26 cellular contexts compared by ENCODE assay signal in genomic region chr6:87397656-87398055, GRCh38. TPM values are rescaled to one million over a fixed set of nuclear protein-coding genes. Genes with fewer than 3 reads are reported as not detected.
"Had no signal": no experiment of that assay in that cellular context is flagged by ENCODE, and none has a peak within 500 bp of the region (broad histone marks: within the 10 kb centered on the region; RNA-seq: fewer than 3 reads in every experiment).

No MANE protein-coding gene starts in this region.

- H3K27ac ChIP-seq: ascending aorta, SJCRH30 had no signal

- H3K27me3 Mint-ChIP-seq: activated CD4-positive, alpha-beta T cell treated with anti-CD3 and anti-CD28 coated beads, Interleukin-2, amount 10 ng/mL, durations not matched to agents 24 days and 14 days; activated naive CD4-positive, alpha-beta T cell treated with anti-CD3 and anti-CD28 coated beads, Interleukin-2, amount 50 U/mL, for 24 hours; activated naive CD8-positive, alpha-beta T cell treated with anti-CD3 and anti-CD28 coated beads, Interleukin-2, amount 10 ng/mL, durations not matched to agents 7 days and 5 days; activated T-cell treated with anti-CD3 and anti-CD28 coated beads, Interleukin-2, amount 50 U/mL, for 24 hours had no signal

- H3K4me1 ChIP-seq: ascending aorta, SJCRH30 had no signal

- H3K9me3 ChIP-seq: ascending aorta, SJCRH30 had no signal

- H3K27ac Mint-ChIP-seq: activated CD4-positive, alpha-beta T cell treated with anti-CD3 and anti-CD28 coated beads, Interleukin-2, amount 10 ng/mL, durations not matched to agents 24 days and 14 days; activated CD8-positive, alpha-beta T cell treated with anti-CD3 and anti-CD28 coated beads, Interleukin-2, amount 10 ng/mL, durations not matched to agents 7 days and 5 days; activated naive CD4-positive, alpha-beta T cell treated with anti-CD3 and anti-CD28 coated beads, Interleukin-2, amount 50 U/mL, for 24 hours; activated naive CD8-positive, alpha-beta T cell treated with anti-CD3 and anti-CD28 coated beads, Interleukin-2, amount 10 ng/mL, durations not matched to agents 7 days and 5 days; activated T-cell treated with anti-CD3 and anti-CD28 coated beads, Interleukin-2, amount 50 U/mL, for 24 hours; activated T-helper 2 cell treated with anti-CD3 and anti-CD28 coated beads, Interferon-gamma antibody, Interleukin-2, Interleukin-4, amounts not matched to agents 10 μg/mL and 5 μg/mL and 100 μg/mL, durations not matched to agents 14 hours and 24 hours and 36 hours had no signal

- H3K4me3 Mint-ChIP-seq: activated CD4-positive, alpha-beta T cell treated with anti-CD3 and anti-CD28 coated beads, Interleukin-2, amount 10 ng/mL, durations not matched to agents 24 days and 14 days; activated CD8-positive, alpha-beta T cell treated with anti-CD3 and anti-CD28 coated beads, Interleukin-2, amount 10 ng/mL, durations not matched to agents 7 days and 5 days; activated naive CD4-positive, alpha-beta T cell treated with anti-CD3 and anti-CD28 coated beads, Interleukin-2, amount 50 U/mL, for 24 hours; activated naive CD8-positive, alpha-beta T cell treated with anti-CD3 and anti-CD28 coated beads, Interleukin-2, amount 10 ng/mL, durations not matched to agents 7 days and 5 days; activated T-cell treated with anti-CD3 and anti-CD28 coated beads, Interleukin-2, amount 50 U/mL, for 24 hours had no signal

- H3K27me3 ChIP-seq: ascending aorta, SJCRH30 had no signal

- H3K4me3 ChIP-seq: ascending aorta, K562, SJCRH30 had no signal

- H3K4me1 Mint-ChIP-seq: activated CD4-positive, alpha-beta T cell treated with anti-CD3 and anti-CD28 coated beads, Interleukin-2, amount 10 ng/mL, durations not matched to agents 24 days and 14 days had no signal

- H3K36me3 ChIP-seq: ascending aorta, SJCRH30 had no signal

- H3K9me3 Mint-ChIP-seq: activated CD4-positive, alpha-beta T cell treated with anti-CD3 and anti-CD28 coated beads, Interleukin-2, amount 10 ng/mL, durations not matched to agents 24 days and 14 days; activated naive CD4-positive, alpha-beta T cell treated with anti-CD3 and anti-CD28 coated beads, Interleukin-2, amount 50 U/mL, for 24 hours; activated naive CD8-positive, alpha-beta T cell treated with anti-CD3 and anti-CD28 coated beads, Interleukin-2, amount 10 ng/mL, durations not matched to agents 7 days and 5 days; activated T-cell treated with anti-CD3 and anti-CD28 coated beads, Interleukin-2, amount 50 U/mL, for 24 hours; activated T-helper 2 cell treated with anti-CD3 and anti-CD28 coated beads, Interferon-gamma antibody, Interleukin-2, Interleukin-4, amounts not matched to agents 10 μg/mL and 5 μg/mL and 100 μg/mL, durations not matched to agents 14 hours and 24 hours and 36 hours had no signal

- DNase-seq: activated CD4-positive, alpha-beta T cell treated with anti-CD3 and anti-CD28 coated beads, Interleukin-2, amount 10 ng/mL, durations not matched to agents 24 days and 14 days; activated CD4-positive, alpha-beta T cell treated with anti-CD3 and anti-CD28 coated beads, Interleukin-2, amount 50 U/mL, for 48 hours; activated CD8-positive, alpha-beta T cell treated with anti-CD3 and anti-CD28 coated beads, Interleukin-2, amount 10 ng/mL, durations not matched to agents 7 days and 5 days; activated gamma-delta T cell; activated naive CD4-positive, alpha-beta T cell treated with Interleukin-2 at 50 U/mL for 16 hours; activated naive CD8-positive, alpha-beta T cell treated with anti-CD3 and anti-CD28 coated beads, Interleukin-2, amount 10 ng/mL, durations not matched to agents 7 days and 5 days; activated T-cell treated with anti-CD3 and anti-CD28 coated beads, Interleukin-2, amount 50 U/mL, for 24 hours; amygdala; caudate nucleus; cerebellar nuclear complex; NCI-H146; NCI-H345; NCI-H526; NCI-H774; SHP77; SJCRH30; SW 1271; T-helper 1 cell; T-helper 2 cell; T-helper 9 cell had no signal

- ATAC-seq: activated CD8-positive, alpha-beta T cell treated with anti-CD3 and anti-CD28 coated beads, Interleukin-2, amount 10 ng/mL, durations not matched to agents 7 days and 5 days had no signal

- H3K36me3 Mint-ChIP-seq: activated naive CD4-positive, alpha-beta T cell treated with anti-CD3 and anti-CD28 coated beads, Interleukin-2, amount 50 U/mL, for 24 hours; activated naive CD8-positive, alpha-beta T cell treated with anti-CD3 and anti-CD28 coated beads, Interleukin-2, amount 10 ng/mL, durations not matched to agents 7 days and 5 days had no signal

RNA-seq across cellular contexts. Expression of gene CFAP206, which starts 10.1 kb away (rescaled TPM):
- total RNA-seq: activated CD4-positive, alpha-beta T cell treated with anti-CD3 and anti-CD28 coated beads, Interleukin-2, amount 10 ng/mL, durations not matched to agents 24 days and 14 days; activated CD8-positive, alpha-beta T cell treated with anti-CD3 and anti-CD28 coated beads, Interleukin-2, amount 10 ng/mL, durations not matched to agents 7 days and 5 days; activated naive CD8-positive, alpha-beta T cell treated with anti-CD3 and anti-CD28 coated beads, Interleukin-2, amount 10 ng/mL, durations not matched to agents 7 days and 5 days; activated T-helper 2 cell treated with anti-CD3 and anti-CD28 coated beads, Interferon-gamma antibody, Interleukin-2, Interleukin-4, amounts not matched to agents 10 μg/mL and 5 μg/mL and 100 μg/mL, durations not matched to agents 14 hours and 24 hours and 36 hours; bronchial epithelial cell had no signal

RNA-seq across cellular contexts. Expression of gene C6orf163, which starts 53.0 kb away (rescaled TPM):
- total RNA-seq: ascending aorta, M059J had no signal
